Comparison of ENCODE assay signal across 23 cellular contexts in genomic region chr1:41086921-41087320, GRCh38.
DNase-seq lines count a peak whose midpoint lies in the region; ATAC-seq, FAIRE-seq and TF ChIP-seq lines count a peak whose summit lies in the region.
"Had no signal": no experiment of that assay in that cellular context is flagged by ENCODE, and none has a peak within 500 bp of the region (broad histone marks: within the 10 kb centered on the region; RNA-seq: fewer than 3 reads in every experiment).

No MANE protein-coding gene starts in this region.

- no TSS peak for BruUV-seq in GM12878 (replicated peaks; lab: Mats Ljungman, UMichigan)

- H3K79me2 ChIP-seq in GM12878 (ENCODE audit: control insufficient read depth, insufficient read depth, low read length): no peaks in the 10 kb centered on the region

- RAD21 ChIA-PET in GM12878 (lab: Charles Lee; ENCODE audit: unreplicated experiment): interaction anchor here (0.7 kb wide), 1 partner anchor 1026 kb away, joined by 4 read pairs; no protein-coding TSS in a partner anchor

- H4K20me1 ChIP-seq in GM12878 (ENCODE audit: control insufficient read depth, insufficient read depth): no peaks in the 10 kb centered on the region
- H4K20me1 ChIP-seq: BLaER1 had no signal

- H3K27me3 ChIP-seq in GM12878 (replicated peaks in 1 of 2; ENCODE audit: control insufficient read depth in 2 of 2, insufficient read depth in 2 of 2, low read length in 1 of 2) (no peaks in the 10 kb centered on the region), suprapubic skin (no peaks in the 10 kb centered on the region)
- H3K27me3 ChIP-seq: BE2C, BLaER1 had no signal

- TF ChIP-seq CTCF in GM12878 (IDR thresholded peaks at IDR 0.05 in 2 of 3, conservative IDR thresholded peaks at IDR 0.05 in 1 of 3; ENCODE audit: control insufficient read depth in 2 of 3, extremely low read depth in 1 of 3, insufficient read depth in 1 of 3, low read depth in 3 of 3, low read length in 3 of 3) (no peak), suprapubic skin (IDR thresholded peaks at IDR 0.05) (no peak)

- intact Hi-C loops in GM12878 (cut with micrococcal nuclease; ENCODE audit: unreplicated experiment): no loop called here

- ATAC-seq in GM12878 (no peak), GM21515 (IDR thresholded peaks at IDR 0.05; ENCODE audit: unreplicated experiment) (no peak)

- H3K36me3 ChIP-seq in GM12878 (ENCODE audit: control insufficient read depth in 2 of 2, insufficient read depth in 2 of 2, low read length in 1 of 2): no peaks in the 10 kb centered on the region; a peak in 1 of 4 replicates
- H3K36me3 ChIP-seq in suprapubic skin: no peaks in the 10 kb centered on the region
- H3K36me3 ChIP-seq: BE2C had no signal

- FAIRE-seq in GM12878 (lab: Jason Lieb, UNC) (no peak), frontal cortex (lab: Jason Lieb, UNC) (peak; percentile 24)
- FAIRE-seq: GM12891, GM19239 had no signal

- DNase-seq in GM12878 (ENCODE audit: low read depth, low spot score) (no peak), frontal cortex (ENCODE audit: low spot score in 2 of 2) (no peak), hypothalamus (lab: John Stamatoyannopoulos, UW) (no peak), suprapubic skin (ENCODE audit: low spot score in 2 of 2) (no peak)
- DNase-seq: 8988T; ACHN; BE2C; C1 segment of cervical spinal cord; CD4-positive, alpha-beta memory T cell; CD4-positive, CD25-positive, alpha-beta regulatory T cell; CD8-positive, alpha-beta memory T cell; COR-L47; DMS 273 treated with DMSO at 0.1 percent for 48 hours; DMS153; DMS53; DMS79; DND-41; EL; GDM1 had no signal

- no peak overlapping the region for H3K4me2 ChIP-seq in GM12878 (ENCODE audit: control insufficient read depth, insufficient read depth)
- H3K4me2 ChIP-seq: BLaER1 had no signal

- no peak overlapping the region for H3K9ac ChIP-seq in GM12878 (ENCODE audit: control insufficient read depth, insufficient read depth, low read length)
- H3K9ac ChIP-seq: BLaER1 had no signal

- SMC1A ChIA-PET in GM12878 (lab: Charles Lee; ENCODE audit: uncharacterized antibody, unreplicated experiment): no interaction called here

- H3K9me3 ChIP-seq in GM12878 (replicated peaks; ENCODE audit: control insufficient read depth, insufficient read depth, low read length): no peaks in the 10 kb centered on the region
- no peaks in the 10 kb centered on the region for H3K9me3 ChIP-seq in suprapubic skin
- H3K9me3 ChIP-seq: BE2C, BLaER1 had no signal

- POLR2A ChIA-PET in GM12878 (lab: Charles Lee): interaction anchor here (0.6 kb wide), 1 partner anchor 870 kb away, joined by 4 read pairs; no protein-coding TSS in a partner anchor

- H3K4me1 ChIP-seq in GM12878 (ENCODE audit: control insufficient read depth, insufficient read depth, low read length) (no peaks in the 10 kb centered on the region), suprapubic skin (no peaks in the 10 kb centered on the region)
- H3K4me1 ChIP-seq: BE2C, BLaER1 had no signal

- no peak for TF ChIP-seq POLR2A in GM12878 (IDR thresholded peaks at IDR 0.05; ENCODE audit: low read depth, low read length)
- TF ChIP-seq POLR2A in suprapubic skin (IDR thresholded peaks at IDR 0.05): no peak

- in situ Hi-C loops in GM12878 (cut with MboI): no loop called here

- H3K27ac ChIP-seq in GM12878 (ENCODE audit: control insufficient read depth, insufficient read depth) (no peak overlapping the region), suprapubic skin (no peak overlapping the region)
- H3K27ac ChIP-seq: BLaER1 had no signal

- TF ChIP-seq EP300 in GM12878 (IDR thresholded peaks at IDR 0.05; ENCODE audit: borderline replicate concordance in 1 of 2, control insufficient read depth in 1 of 2, low read depth in 2 of 2, low read length in 2 of 2): no peak
- TF ChIP-seq EP300 in suprapubic skin (IDR thresholded peaks at IDR 0.05): no peak

- no peak for TF ChIP-seq RAD21 in GM12878 (IDR thresholded peaks at IDR 0.05; ENCODE audit: insufficient read depth, low read depth, low read length)

- CTCF ChIA-PET in GM12878 (lab: Yijun Ruan, JAX): interaction anchor here (0.6 to 0.7 kb wide), 2 partner anchors 247 to 1009 kb away, joined by 3 read pairs; no protein-coding TSS in a partner anchor

- no peak overlapping the region for H3K4me3 ChIP-seq in GM12878
- H3K4me3 ChIP-seq in suprapubic skin: no peak overlapping the region
- H3K4me3 ChIP-seq: BLaER1 had no signal

- no peak overlapping the region for H2AFZ ChIP-seq in GM12878 (ENCODE audit: control insufficient read depth, low read depth, low read length)

TF ChIP-seq in GM12878, 131 proteins besides CTCF, POLR2A, EP300 and RAD21:
- TF ChIP-seq PML (IDR thresholded peaks at IDR 0.05; ENCODE audit: low read length): no peak
- 0 out of 2 replicates have a peak, but pooled peaks have one; percentile 42 for TF ChIP-seq MLLT1 (IDR thresholded peaks at IDR 0.05)
- TF ChIP-seq JUNB (IDR thresholded peaks at IDR 0.05): no peak
